1 cellular context compared by ENCODE assay signal in genomic region chr12:113348849-113349536, GRCh38.
A peak's percentile ranks its signal among the peaks of the same experiment; 100 is the strongest.
TF ChIP-seq lines count a peak whose summit lies in the region.

No MANE protein-coding gene starts in this region.

TF ChIP-seq in H1, 55 proteins besides CTCF, POLR2A, EP300 and RAD21:
- TF ChIP-seq TBP (IDR thresholded peaks at IDR 0.05; ENCODE audit: low read depth, low read length): 0 out of 2 replicates have a peak, but pooled peaks have one; percentile 30
- TF ChIP-seq SIN3A (conservative IDR thresholded peaks at IDR 0.05 in 1 of 2, IDR thresholded peaks at IDR 0.05 in 1 of 2; ENCODE audit: low read depth in 1 of 2, low read length in 2 of 2): no peak
TF ChIP-seq in H1: peak in this region for 1.
